ENCODE assay signal across 2 cellular contexts in the genomic region with DNA sequence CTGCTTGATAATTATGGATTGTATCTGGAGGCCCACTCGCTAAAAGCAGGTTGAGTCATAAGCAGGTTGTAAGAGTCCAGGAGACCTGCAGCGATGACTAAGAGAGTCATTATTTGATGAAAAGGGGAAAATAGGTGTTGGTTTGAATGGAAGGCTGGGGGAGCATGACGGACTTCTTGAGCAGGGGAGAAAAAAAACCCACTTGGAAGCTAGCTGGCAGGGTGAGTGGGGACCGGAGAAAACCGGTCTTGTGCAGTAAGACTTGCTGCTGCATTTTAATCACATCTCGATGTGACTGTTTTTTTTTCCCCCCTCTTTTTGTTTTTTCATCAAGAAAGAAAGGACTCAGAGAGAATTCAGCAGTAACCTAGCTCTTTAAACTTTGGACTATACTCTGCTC.
TF ChIP-seq lines count a peak whose summit lies in the region.

No MANE protein-coding gene starts in this region.

TF ChIP-seq in A549, 52 proteins besides CTCF, POLR2A, EP300 and RAD21 (continued from another document):
- TF ChIP-seq RNF2 (IDR thresholded peaks at IDR 0.05; ENCODE audit: borderline replicate concordance, low read depth) (no peak), HOXB13 (CRISPR knock-in tag; IDR thresholded peaks at IDR 0.05; ENCODE audit: low read depth) (no peak), ZFP36 (IDR thresholded peaks at IDR 0.05; ENCODE audit: borderline replicate concordance, partially characterized antibody) (no peak), RFX5 (IDR thresholded peaks at IDR 0.05) (no peak), TFCP2L1 (CRISPR knock-in tag; IDR thresholded peaks at IDR 0.05) (no peak), GATA3 (IDR thresholded peaks at IDR 0.05; ENCODE audit: borderline replicate concordance) (no peak), POLR2AphosphoS2 (conservative IDR thresholded peaks at IDR 0.05; ENCODE audit: low read length) (no peak)
- TF ChIP-seq, protein P1, sequence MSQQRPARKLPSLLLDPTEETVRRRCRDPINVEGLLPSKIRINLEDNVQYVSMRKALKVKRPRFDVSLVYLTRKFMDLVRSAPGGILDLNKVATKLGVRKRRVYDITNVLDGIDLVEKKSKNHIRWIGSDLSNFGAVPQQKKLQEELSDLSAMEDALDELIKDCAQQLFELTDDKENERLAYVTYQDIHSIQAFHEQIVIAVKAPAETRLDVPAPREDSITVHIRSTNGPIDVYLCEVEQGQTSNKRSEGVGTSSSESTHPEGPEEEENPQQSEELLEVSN (IDR thresholded peaks at IDR 0.05; ENCODE audit: borderline replicate concordance, low read depth): no peak
- TF ChIP-seq, protein P2, sequence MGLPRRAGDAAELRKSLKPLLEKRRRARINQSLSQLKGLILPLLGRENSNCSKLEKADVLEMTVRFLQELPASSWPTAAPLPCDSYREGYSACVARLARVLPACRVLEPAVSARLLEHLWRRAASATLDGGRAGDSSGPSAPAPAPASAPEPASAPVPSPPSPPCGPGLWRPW (IDR thresholded peaks at IDR 0.05): no peak
- TF ChIP-seq, protein P3, sequence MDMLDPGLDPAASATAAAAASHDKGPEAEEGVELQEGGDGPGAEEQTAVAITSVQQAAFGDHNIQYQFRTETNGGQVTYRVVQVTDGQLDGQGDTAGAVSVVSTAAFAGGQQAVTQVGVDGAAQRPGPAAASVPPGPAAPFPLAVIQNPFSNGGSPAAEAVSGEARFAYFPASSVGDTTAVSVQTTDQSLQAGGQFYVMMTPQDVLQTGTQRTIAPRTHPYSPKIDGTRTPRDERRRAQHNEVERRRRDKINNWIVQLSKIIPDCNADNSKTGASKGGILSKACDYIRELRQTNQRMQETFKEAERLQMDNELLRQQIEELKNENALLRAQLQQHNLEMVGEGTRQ (IDR thresholded peaks at IDR 0.05): no peak
TF ChIP-seq in A549: peak in this region for 0.

TF ChIP-seq in GM23338, 12 proteins besides CTCF, POLR2A, EP300 and RAD21 (continued from another document):
- TF ChIP-seq, protein P4, sequence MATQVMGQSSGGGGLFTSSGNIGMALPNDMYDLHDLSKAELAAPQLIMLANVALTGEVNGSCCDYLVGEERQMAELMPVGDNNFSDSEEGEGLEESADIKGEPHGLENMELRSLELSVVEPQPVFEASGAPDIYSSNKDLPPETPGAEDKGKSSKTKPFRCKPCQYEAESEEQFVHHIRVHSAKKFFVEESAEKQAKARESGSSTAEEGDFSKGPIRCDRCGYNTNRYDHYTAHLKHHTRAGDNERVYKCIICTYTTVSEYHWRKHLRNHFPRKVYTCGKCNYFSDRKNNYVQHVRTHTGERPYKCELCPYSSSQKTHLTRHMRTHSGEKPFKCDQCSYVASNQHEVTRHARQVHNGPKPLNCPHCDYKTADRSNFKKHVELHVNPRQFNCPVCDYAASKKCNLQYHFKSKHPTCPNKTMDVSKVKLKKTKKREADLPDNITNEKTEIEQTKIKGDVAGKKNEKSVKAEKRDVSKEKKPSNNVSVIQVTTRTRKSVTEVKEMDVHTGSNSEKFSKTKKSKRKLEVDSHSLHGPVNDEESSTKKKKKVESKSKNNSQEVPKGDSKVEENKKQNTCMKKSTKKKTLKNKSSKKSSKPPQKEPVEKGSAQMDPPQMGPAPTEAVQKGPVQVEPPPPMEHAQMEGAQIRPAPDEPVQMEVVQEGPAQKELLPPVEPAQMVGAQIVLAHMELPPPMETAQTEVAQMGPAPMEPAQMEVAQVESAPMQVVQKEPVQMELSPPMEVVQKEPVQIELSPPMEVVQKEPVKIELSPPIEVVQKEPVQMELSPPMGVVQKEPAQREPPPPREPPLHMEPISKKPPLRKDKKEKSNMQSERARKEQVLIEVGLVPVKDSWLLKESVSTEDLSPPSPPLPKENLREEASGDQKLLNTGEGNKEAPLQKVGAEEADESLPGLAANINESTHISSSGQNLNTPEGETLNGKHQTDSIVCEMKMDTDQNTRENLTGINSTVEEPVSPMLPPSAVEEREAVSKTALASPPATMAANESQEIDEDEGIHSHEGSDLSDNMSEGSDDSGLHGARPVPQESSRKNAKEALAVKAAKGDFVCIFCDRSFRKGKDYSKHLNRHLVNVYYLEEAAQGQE (IDR thresholded peaks at IDR 0.05; ENCODE audit: unreplicated experiment): no peak
- no peak for TF ChIP-seq JUNB (IDR thresholded peaks at IDR 0.05; ENCODE audit: unreplicated experiment)
- TF ChIP-seq, protein P5, sequence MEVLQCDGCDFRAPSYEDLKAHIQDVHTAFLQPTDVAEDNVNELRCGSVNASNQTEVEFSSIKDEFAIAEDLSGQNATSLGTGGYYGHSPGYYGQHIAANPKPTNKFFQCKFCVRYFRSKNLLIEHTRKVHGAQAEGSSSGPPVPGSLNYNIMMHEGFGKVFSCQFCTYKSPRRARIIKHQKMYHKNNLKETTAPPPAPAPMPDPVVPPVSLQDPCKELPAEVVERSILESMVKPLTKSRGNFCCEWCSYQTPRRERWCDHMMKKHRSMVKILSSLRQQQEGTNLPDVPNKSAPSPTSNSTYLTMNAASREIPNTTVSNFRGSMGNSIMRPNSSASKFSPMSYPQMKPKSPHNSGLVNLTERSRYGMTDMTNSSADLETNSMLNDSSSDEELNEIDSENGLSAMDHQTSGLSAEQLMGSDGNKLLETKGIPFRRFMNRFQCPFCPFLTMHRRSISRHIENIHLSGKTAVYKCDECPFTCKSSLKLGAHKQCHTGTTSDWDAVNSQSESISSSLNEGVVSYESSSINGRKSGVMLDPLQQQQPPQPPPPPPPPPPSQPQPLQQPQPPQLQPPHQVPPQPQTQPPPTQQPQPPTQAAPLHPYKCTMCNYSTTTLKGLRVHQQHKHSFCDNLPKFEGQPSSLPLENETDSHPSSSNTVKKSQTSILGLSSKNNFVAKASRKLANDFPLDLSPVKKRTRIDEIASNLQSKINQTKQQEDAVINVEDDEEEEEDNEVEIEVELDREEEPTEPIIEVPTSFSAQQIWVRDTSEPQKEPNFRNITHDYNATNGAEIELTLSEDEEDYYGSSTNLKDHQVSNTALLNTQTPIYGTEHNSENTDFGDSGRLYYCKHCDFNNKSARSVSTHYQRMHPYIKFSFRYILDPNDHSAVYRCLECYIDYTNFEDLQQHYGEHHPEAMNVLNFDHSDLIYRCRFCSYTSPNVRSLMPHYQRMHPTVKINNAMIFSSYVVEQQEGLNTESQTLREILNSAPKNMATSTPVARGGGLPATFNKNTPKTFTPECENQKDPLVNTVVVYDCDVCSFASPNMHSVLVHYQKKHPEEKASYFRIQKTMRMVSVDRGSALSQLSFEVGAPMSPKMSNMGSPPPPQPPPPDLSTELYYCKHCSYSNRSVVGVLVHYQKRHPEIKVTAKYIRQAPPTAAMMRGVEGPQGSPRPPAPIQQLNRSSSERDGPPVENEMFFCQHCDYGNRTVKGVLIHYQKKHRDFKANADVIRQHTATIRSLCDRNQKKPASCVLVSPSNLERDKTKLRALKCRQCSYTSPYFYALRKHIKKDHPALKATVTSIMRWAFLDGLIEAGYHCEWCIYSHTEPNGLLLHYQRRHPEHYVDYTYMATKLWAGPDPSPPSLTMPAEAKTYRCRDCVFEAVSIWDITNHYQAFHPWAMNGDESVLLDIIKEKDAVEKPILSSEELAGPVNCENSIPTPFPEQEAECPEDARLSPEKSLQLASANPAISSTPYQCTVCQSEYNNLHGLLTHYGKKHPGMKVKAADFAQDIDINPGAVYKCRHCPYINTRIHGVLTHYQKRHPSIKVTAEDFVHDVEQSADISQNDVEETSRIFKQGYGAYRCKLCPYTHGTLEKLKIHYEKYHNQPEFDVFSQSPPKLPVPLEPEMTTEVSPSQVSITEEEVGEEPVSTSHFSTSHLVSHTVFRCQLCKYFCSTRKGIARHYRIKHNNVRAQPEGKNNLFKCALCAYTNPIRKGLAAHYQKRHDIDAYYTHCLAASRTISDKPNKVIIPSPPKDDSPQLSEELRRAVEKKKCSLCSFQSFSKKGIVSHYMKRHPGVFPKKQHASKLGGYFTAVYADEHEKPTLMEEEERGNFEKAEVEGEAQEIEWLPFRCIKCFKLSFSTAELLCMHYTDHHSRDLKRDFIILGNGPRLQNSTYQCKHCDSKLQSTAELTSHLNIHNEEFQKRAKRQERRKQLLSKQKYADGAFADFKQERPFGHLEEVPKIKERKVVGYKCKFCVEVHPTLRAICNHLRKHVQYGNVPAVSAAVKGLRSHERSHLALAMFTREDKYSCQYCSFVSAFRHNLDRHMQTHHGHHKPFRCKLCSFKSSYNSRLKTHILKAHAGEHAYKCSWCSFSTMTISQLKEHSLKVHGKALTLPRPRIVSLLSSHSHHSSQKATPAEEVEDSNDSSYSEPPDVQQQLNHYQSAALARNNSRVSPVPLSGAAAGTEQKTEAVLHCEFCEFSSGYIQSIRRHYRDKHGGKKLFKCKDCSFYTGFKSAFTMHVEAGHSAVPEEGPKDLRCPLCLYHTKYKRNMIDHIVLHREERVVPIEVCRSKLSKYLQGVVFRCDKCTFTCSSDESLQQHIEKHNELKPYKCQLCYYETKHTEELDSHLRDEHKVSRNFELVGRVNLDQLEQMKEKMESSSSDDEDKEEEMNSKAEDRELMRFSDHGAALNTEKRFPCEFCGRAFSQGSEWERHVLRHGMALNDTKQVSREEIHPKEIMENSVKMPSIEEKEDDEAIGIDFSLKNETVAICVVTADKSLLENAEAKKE (CRISPR knock-in tag; IDR thresholded peaks at IDR 0.05): no peak
